ENCODE assay signal across 10 cellular contexts in the genomic region with DNA sequence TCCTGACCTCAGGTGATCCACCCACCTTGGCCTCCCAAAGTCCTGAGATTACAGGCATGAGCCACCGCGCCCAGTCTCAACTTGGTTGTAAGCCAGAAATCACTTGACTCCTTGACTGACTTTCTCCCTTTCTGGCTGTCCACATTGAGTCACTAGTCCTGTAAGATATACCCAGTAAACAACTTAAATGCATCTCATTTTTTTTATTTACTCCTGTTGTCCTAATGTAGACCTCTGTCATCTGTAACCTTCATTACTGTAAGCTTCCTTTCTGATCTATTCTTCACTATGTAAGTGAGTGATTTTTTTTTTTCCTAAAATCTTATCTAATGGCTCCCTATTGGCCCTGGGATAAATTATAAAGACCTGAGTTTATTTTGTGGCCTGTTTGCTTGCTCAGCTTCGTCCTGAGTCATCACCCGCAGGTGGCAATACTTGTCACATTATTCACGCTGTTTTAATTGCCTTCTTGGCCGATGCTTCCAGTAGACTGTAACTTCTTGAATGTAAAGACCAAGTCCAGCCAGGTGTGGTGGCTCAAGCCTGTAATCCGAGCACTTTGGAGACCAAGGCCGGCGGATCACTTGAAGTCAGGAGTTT. TPM values are rescaled to one million over a fixed set of nuclear protein-coding genes. Genes with fewer than 3 reads are reported as not detected.
DNase-seq lines count a peak whose midpoint lies in the region; ATAC-seq, FAIRE-seq and TF ChIP-seq lines count a peak whose summit lies in the region.
"Had no signal": no experiment of that assay in that cellular context is flagged by ENCODE, and none has a peak within 500 bp of the region (broad histone marks: within the 10 kb centered on the region; RNA-seq: fewer than 3 reads in every experiment).

No MANE protein-coding gene starts in this region.

- H3K4me1 Mint-ChIP-seq in activated CD4-positive, alpha-beta T cell treated with anti-CD3 and anti-CD28 coated beads, Interleukin-2, amount 10 ng/mL, durations not matched to agents 24 days and 14 days: peaks cover 31% of the 10 kb centered on the region
- H3K4me1 Mint-ChIP-seq in stimulated activated effector memory CD8-positive, alpha-beta T cell treated with anti-CD3 and anti-CD28 coated beads, Interleukin-12 subunit alpha, Interleukin-12 subunit beta, amount 100 ng/mL, for 72 hours: peaks cover 58% of the 10 kb centered on the region

- no peak overlapping the region for H3K27ac ChIP-seq in prostate gland
- H3K27ac ChIP-seq: heart left ventricle had no signal

- DNase-seq in activated CD4-positive, alpha-beta T cell treated with anti-CD3 and anti-CD28 coated beads, Interleukin-2, amount 10 ng/mL, durations not matched to agents 24 days and 14 days: no peak
- no peak for DNase-seq in activated CD4-positive, alpha-beta T cell treated with anti-CD3 and anti-CD28 coated beads, Interleukin-2, amount 50 U/mL, for 48 hours
- DNase-seq in RCC 7860 (ENCODE audit: low spot score) (peak; percentile 72), fibroblast of villous mesenchyme (ENCODE audit: low read depth) (peak; percentile 40), prostate gland (ENCODE audit: low spot score) (no peak)
- no peak for DNase-seq in stimulated activated effector memory CD8-positive, alpha-beta T cell treated with anti-CD3 and anti-CD28 coated beads, Interleukin-12 subunit alpha, Interleukin-12 subunit beta, amount 100 ng/mL, for 72 hours (ENCODE audit: low spot score in 2 of 2)
- DNase-seq: activated effector memory CD4-positive, alpha-beta T cell treated with anti-CD3 and anti-CD28 coated beads, Interleukin-2, amount 50 U/mL, for 16 hours; heart left ventricle had no signal

- ATAC-seq in stimulated activated effector memory CD8-positive, alpha-beta T cell treated with anti-CD3 and anti-CD28 coated beads, Interleukin-12 subunit alpha, Interleukin-12 subunit beta, amount 100 ng/mL, for 72 hours: peak; percentile 80
- ATAC-seq in HG02623 (IDR thresholded peaks at IDR 0.05; ENCODE audit: unreplicated experiment) (no peak), HG02588 (IDR thresholded peaks at IDR 0.05; ENCODE audit: unreplicated experiment) (no peak)

- H3K36me3 ChIP-seq in prostate gland: no peaks in the 10 kb centered on the region

- H3K27me3 ChIP-seq in prostate gland (replicated peaks; ENCODE audit: insufficient read depth): no peaks in the 10 kb centered on the region
- H3K27me3 ChIP-seq: heart left ventricle had no signal

- TF ChIP-seq CTCF in fibroblast of villous mesenchyme (IDR thresholded peaks at IDR 0.05; ENCODE audit: insufficient read depth, low read depth, low read length): no peak
- TF ChIP-seq CTCF in prostate gland (IDR thresholded peaks at IDR 0.05): no peak

- H3K36me3 Mint-ChIP-seq in activated CD4-positive, alpha-beta T cell treated with anti-CD3 and anti-CD28 coated beads, Interleukin-2, amount 10 ng/mL, durations not matched to agents 24 days and 14 days (ENCODE audit: low read depth): peaks cover 30% of the 10 kb centered on the region
- peaks cover 53% of the 10 kb centered on the region for H3K36me3 Mint-ChIP-seq in stimulated activated effector memory CD8-positive, alpha-beta T cell treated with anti-CD3 and anti-CD28 coated beads, Interleukin-12 subunit alpha, Interleukin-12 subunit beta, amount 100 ng/mL, for 72 hours

- H3K27me3 Mint-ChIP-seq in activated CD4-positive, alpha-beta T cell treated with anti-CD3 and anti-CD28 coated beads, Interleukin-2, amount 10 ng/mL, durations not matched to agents 24 days and 14 days: no peaks in the 10 kb centered on the region

- peak; percentile 65 for FAIRE-seq in RCC 7860 (lab: Jason Lieb, UNC)

- no peaks in the 10 kb centered on the region for H3K4me1 ChIP-seq in prostate gland (replicated peaks)

- H3K27ac Mint-ChIP-seq in activated CD4-positive, alpha-beta T cell treated with anti-CD3 and anti-CD28 coated beads, Interleukin-2, amount 10 ng/mL, durations not matched to agents 24 days and 14 days: peak overlapping the region; percentile 35
- peak overlapping the region; percentile 48 for H3K27ac Mint-ChIP-seq in stimulated activated effector memory CD8-positive, alpha-beta T cell treated with anti-CD3 and anti-CD28 coated beads, Interleukin-12 subunit alpha, Interleukin-12 subunit beta, amount 100 ng/mL, for 72 hours

- 71% methylated on average over 9 of the region's 9 CpGs for WGBS in prostate gland

- H3K4me3 Mint-ChIP-seq in activated CD4-positive, alpha-beta T cell treated with anti-CD3 and anti-CD28 coated beads, Interleukin-2, amount 10 ng/mL, durations not matched to agents 24 days and 14 days: no peak overlapping the region
- no peak overlapping the region for H3K4me3 Mint-ChIP-seq in stimulated activated effector memory CD8-positive, alpha-beta T cell treated with anti-CD3 and anti-CD28 coated beads, Interleukin-12 subunit alpha, Interleukin-12 subunit beta, amount 100 ng/mL, for 72 hours

- intact Hi-C loops in activated CD4-positive, alpha-beta T cell treated with anti-CD3 and anti-CD28 coated beads, Interleukin-2, amount 10 ng/mL, durations not matched to agents 24 days and 14 days (cut with micrococcal nuclease): no loop called here
- intact Hi-C loops in prostate gland (cut with DNase I): no loop called here

- TF ChIP-seq POLR2A in prostate gland (IDR thresholded peaks at IDR 0.05): no peak

- H3K9me3 ChIP-seq in prostate gland: no peaks in the 10 kb centered on the region
- H3K9me3 ChIP-seq: heart left ventricle had no signal

- no peak overlapping the region for H3K4me3 ChIP-seq in fibroblast of villous mesenchyme (ENCODE audit: low read depth, low read length)
- no peak overlapping the region for H3K4me3 ChIP-seq in prostate gland
- H3K4me3 ChIP-seq: heart left ventricle had no signal

- no peaks in the 10 kb centered on the region for H3K9me3 Mint-ChIP-seq in activated CD4-positive, alpha-beta T cell treated with anti-CD3 and anti-CD28 coated beads, Interleukin-2, amount 10 ng/mL, durations not matched to agents 24 days and 14 days
- H3K9me3 Mint-ChIP-seq in stimulated activated effector memory CD8-positive, alpha-beta T cell treated with anti-CD3 and anti-CD28 coated beads, Interleukin-12 subunit alpha, Interleukin-12 subunit beta, amount 100 ng/mL, for 72 hours: no peaks in the 10 kb centered on the region

RNA-seq across cellular contexts. Expression of gene PAFAH1B1, which starts 41.0 kb away (rescaled TPM):
- 166 and 170 TPM in 2 replicates for total RNA-seq in activated CD4-positive, alpha-beta T cell treated with anti-CD3 and anti-CD28 coated beads, Interleukin-2, amount 10 ng/mL, durations not matched to agents 24 days and 14 days
- total RNA-seq in fibroblast of villous mesenchyme (101 and 141 TPM in 2 replicates), prostate gland (10 to 100 TPM; 47.9 to 92.9 TPM)

Comparison
In these comparisons a context has a peak if more than half of its experiments do, and no peak if none do; other contexts are left out.
1. DNase-seq: peak in RCC 7860 (single experiment) and fibroblast of villous mesenchyme (single experiment); none in activated CD4-positive, alpha-beta T cell treated with anti-CD3 and anti-CD28 coated beads, Interleukin-2, amount 10 ng/mL, durations not matched to agents 24 days and 14 days (single experiment), activated CD4-positive, alpha-beta T cell treated with anti-CD3 and anti-CD28 coated beads, Interleukin-2, amount 50 U/mL, for 48 hours (0 of 2), stimulated activated effector memory CD8-positive, alpha-beta T cell treated with anti-CD3 and anti-CD28 coated beads, Interleukin-12 subunit alpha, Interleukin-12 subunit beta, amount 100 ng/mL, for 72 hours (0 of 2) and prostate gland (single experiment).